1 cellular context compared by ENCODE assay signal in the genomic region with DNA sequence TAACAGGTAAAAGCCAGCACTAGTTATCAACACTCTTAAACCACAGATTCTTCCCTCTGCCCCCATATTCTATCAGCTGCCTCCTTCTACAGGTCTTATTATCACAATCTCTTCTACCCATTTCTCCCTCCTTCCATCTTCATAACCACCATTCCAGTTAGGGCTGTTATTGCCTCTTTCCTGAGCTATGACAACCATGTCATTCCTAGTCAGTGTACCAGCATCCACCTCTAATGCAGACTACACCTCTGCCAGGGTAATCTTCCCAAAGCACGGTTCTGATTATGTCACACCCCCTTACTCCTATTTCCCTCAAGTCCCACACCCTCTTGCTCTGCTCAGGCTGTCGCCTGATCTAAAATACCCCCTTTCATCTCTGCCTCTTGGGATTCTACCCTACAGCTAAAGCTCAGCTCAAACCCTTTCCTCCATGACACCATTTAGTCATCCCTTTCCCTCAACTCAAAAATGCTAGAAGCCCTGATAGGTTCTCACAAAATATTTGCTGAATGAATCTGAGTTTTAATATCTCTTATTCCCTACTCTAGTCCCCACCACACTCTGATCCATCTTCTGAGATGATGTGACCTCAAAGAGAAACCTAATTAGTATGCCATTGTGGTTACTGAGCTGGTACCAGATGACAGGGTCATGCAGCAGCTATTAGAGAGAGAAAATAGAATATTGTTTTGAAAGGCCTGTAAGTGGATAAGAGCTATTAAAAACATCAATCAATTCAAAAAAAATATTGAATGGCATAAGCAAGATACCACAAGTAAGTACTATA.
TF ChIP-seq lines count a peak whose summit lies in the region.

No MANE protein-coding gene starts in this region.

TF ChIP-seq in SK-N-SH treated with all-trans-retinoic acid at 6 μM for 48 hours, 23 proteins besides CTCF, POLR2A, EP300 and RAD21:
- TF ChIP-seq, protein P1, sequence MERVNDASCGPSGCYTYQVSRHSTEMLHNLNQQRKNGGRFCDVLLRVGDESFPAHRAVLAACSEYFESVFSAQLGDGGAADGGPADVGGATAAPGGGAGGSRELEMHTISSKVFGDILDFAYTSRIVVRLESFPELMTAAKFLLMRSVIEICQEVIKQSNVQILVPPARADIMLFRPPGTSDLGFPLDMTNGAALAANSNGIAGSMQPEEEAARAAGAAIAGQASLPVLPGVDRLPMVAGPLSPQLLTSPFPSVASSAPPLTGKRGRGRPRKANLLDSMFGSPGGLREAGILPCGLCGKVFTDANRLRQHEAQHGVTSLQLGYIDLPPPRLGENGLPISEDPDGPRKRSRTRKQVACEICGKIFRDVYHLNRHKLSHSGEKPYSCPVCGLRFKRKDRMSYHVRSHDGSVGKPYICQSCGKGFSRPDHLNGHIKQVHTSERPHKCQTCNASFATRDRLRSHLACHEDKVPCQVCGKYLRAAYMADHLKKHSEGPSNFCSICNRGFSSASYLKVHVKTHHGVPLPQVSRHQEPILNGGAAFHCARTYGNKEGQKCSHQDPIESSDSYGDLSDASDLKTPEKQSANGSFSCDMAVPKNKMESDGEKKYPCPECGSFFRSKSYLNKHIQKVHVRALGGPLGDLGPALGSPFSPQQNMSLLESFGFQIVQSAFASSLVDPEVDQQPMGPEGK (CRISPR knock-in tag; IDR thresholded peaks at IDR 0.05; ENCODE audit: borderline replicate concordance), result no peak
- peak; percentile 57 for TF ChIP-seq ISL1 (CRISPR knock-in tag; IDR thresholded peaks at IDR 0.05)
TF ChIP-seq in SK-N-SH treated with all-trans-retinoic acid at 6 μM for 48 hours: peak in this region for 1.
